8 cellular contexts compared by ENCODE assay signal in genomic region chr7:100673942-100674431, GRCh38. TPM values are rescaled to one million over a fixed set of nuclear protein-coding genes. Genes with fewer than 3 reads are reported as not detected.
DNase-seq lines count a peak whose midpoint lies in the region; ATAC-seq, FAIRE-seq and TF ChIP-seq lines count a peak whose summit lies in the region.

No MANE protein-coding gene starts in this region.

- intact Hi-C loops in HepG2 (cut with micrococcal nuclease; ENCODE audit: unreplicated experiment), result loop anchor here (1.0 to 2.0 kb wide), 3 partner anchors 17 to 51 kb away; no protein-coding TSS in a partner anchor

- H3K4me1 Mint-ChIP-seq in stimulated activated naive CD8-positive, alpha-beta T cell treated with anti-CD3 and anti-CD28 coated beads, Interleukin-15, amount 100 ng/mL, for 72 hours, result peaks cover 31% of the 10 kb centered on the region

- H2AFZ ChIP-seq in HepG2 (ENCODE audit: low read length), result no peak overlapping the region

- H3K4me3 Mint-ChIP-seq in stimulated activated naive CD8-positive, alpha-beta T cell treated with anti-CD3 and anti-CD28 coated beads, Interleukin-15, amount 100 ng/mL, for 72 hours, result peak overlapping the region; percentile 90 to 91

- H4K20me1 ChIP-seq in HepG2 (ENCODE audit: insufficient read depth, low read length), result peaks cover 8% of the 10 kb centered on the region; the same call in 1 of the 2 replicates

- H3K4me3 ChIP-seq in HepG2 (replicated peaks in 1 of 3; ENCODE audit: insufficient read depth in 1 of 3, low read depth in 2 of 3, low read length in 3 of 3), result peak overlapping the region; percentile 92 to 97 (median 96)

- no peaks in the 10 kb centered on the region for H3K9me3 ChIP-seq in HepG2 (ENCODE audit: low read length)

- H3K9me3 Mint-ChIP-seq in stimulated activated naive CD8-positive, alpha-beta T cell treated with anti-CD3 and anti-CD28 coated beads, Interleukin-15, amount 100 ng/mL, for 72 hours, result no peaks in the 10 kb centered on the region

- TF ChIP-seq POLR2A in HepG2 (IDR thresholded peaks at IDR 0.05; ENCODE audit: insufficient read depth in 1 of 2, low read depth in 2 of 2, low read length in 2 of 2), result no peak

- peaks cover 14 to 22% of the 10 kb centered on the region in 2 experiments; a peak in 4 of 5 replicates for H3K36me3 ChIP-seq in HepG2 (replicated peaks in 1 of 2; ENCODE audit: control insufficient read depth in 1 of 2, insufficient read depth in 2 of 2, low read length in 2 of 2)

- FAIRE-seq in HepG2 (lab: Jason Lieb, UNC), result no peak

- H3K9ac ChIP-seq in HepG2 (ENCODE audit: insufficient read depth, low read depth, low read length), result peak overlapping the region; percentile 93

- no peak for TF ChIP-seq RAD21 in HepG2 (CRISPR knock-in tag; IDR thresholded peaks at IDR 0.05)

- H3K27ac ChIP-seq in caudate nucleus (ENCODE audit: low read depth, low read length) (peak overlapping the region; percentile 89), HepG2 (ENCODE audit: extremely low read length, insufficient read depth, low read length) (peak overlapping the region; percentile 63)

- in situ Hi-C loops in HepG2 (cut with HindIII; ENCODE audit: extremely low pct_ligation_motif_present, low pct_unique_long_range_greater_than_20kb), result no loop called here

- no peaks in the 10 kb centered on the region for H3K27me3 Mint-ChIP-seq in stimulated activated naive CD8-positive, alpha-beta T cell treated with anti-CD3 and anti-CD28 coated beads, Interleukin-15, amount 100 ng/mL, for 72 hours

- H3K27me3 ChIP-seq in HepG2 (ENCODE audit: control insufficient read depth in 1 of 2, insufficient read depth in 2 of 2, low read length in 2 of 2), result peaks cover 0 to 4% of the 10 kb centered on the region in 2 experiments; a peak in 2 of 5 replicates

- CTCF ChIA-PET in HepG2 (lab: Yijun Ruan, JAX; ENCODE audit: low intra/inter-chr PET ratio, low total read pairs), result no interaction called here

- DNase-seq in COR-L47 (lab: John Stamatoyannopoulos, UW), result peak; percentile 59
- DNase-seq in caudate nucleus (lab: John Stamatoyannopoulos, UW), result peak in 16 of 61 donors; percentile 30 to 73 (median 56)
- DNase-seq in HepG2 (ENCODE audit: low spot score), result no peak
- no peak for DNase-seq in stimulated activated naive CD8-positive, alpha-beta T cell treated with anti-CD3 and anti-CD28 coated beads, Interleukin-15, amount 100 ng/mL, for 72 hours

- peaks cover 24% of the 10 kb centered on the region for H3K4me1 ChIP-seq in HepG2 (ENCODE audit: insufficient read depth, low read length)

- peak overlapping the region; percentile 95 to 96 for H3K27ac Mint-ChIP-seq in stimulated activated naive CD8-positive, alpha-beta T cell treated with anti-CD3 and anti-CD28 coated beads, Interleukin-15, amount 100 ng/mL, for 72 hours

- peak overlapping the region; percentile 78 for H3K4me2 ChIP-seq in HepG2 (ENCODE audit: low read depth, low read length)

- WGBS in HepG2 (ENCODE audit: low lambda C conversion rate), result 0% methylated on average over 20 of the region's 35 CpGs

- no peak for TF ChIP-seq EP300 in HepG2 (IDR thresholded peaks at IDR 0.05; ENCODE audit: low read depth in 2 of 2, low read length in 2 of 2)
- no peak for TF ChIP-seq EP300 in HepG2 (CRISPR knock-in tag; IDR thresholded peaks at IDR 0.05; ENCODE audit: borderline replicate concordance)

- ATAC-seq in HG02642 (IDR thresholded peaks at IDR 0.05; ENCODE audit: poor library complexity, unreplicated experiment), result peak; percentile 6
- 0 out of 3 replicates have a peak, but pooled peaks have one; percentile 2 for ATAC-seq in SK-N-SH treated with all-trans-retinoic acid at 6 μM for 48 hours
- ATAC-seq in HepG2, result 0 out of 3 replicates have a peak, but pooled peaks have one; percentile 3
- no peak for ATAC-seq in stimulated activated naive CD8-positive, alpha-beta T cell treated with anti-CD3 and anti-CD28 coated beads, Interleukin-15, amount 100 ng/mL, for 72 hours
- ATAC-seq in GM19463 (IDR thresholded peaks at IDR 0.05; ENCODE audit: unreplicated experiment), result no peak
- ATAC-seq in HG02798 (IDR thresholded peaks at IDR 0.05; ENCODE audit: poor library complexity, unreplicated experiment), result no peak

- no TSS peak for BruUV-seq in HepG2 (replicated peaks; lab: Mats Ljungman, UMichigan)

- peaks cover 9% of the 10 kb centered on the region for H3K79me2 ChIP-seq in HepG2 (ENCODE audit: insufficient read depth, low read length)

- POLR2A ChIA-PET in HepG2 (lab: Yijun Ruan, JAX), result interaction anchor here (0.6 to 1.4 kb wide), 2 partner anchors 31 to 32 kb away, joined by 4 read pairs; partner anchors contain the start of gene POP7

- no peak for TF ChIP-seq CTCF in HepG2 (CRISPR knock-in tag; IDR thresholded peaks at IDR 0.05)

RNA-seq across cellular contexts. Expression of gene GNB2, which starts 0.4 kb away (rescaled TPM):
- total RNA-seq in HepG2 (2016; rRNA removed; fragmentation: Illumina TruSeq; extraction: Trizol), result 48.3 and 64.3 TPM in 2 replicates
- total RNA-seq in HepG2 (2016; cell fraction: cytosol; rRNA removed; fragmentation: Illumina TruSeq; extraction: Trizol; ENCODE audit: low read depth), result 84.0 and 90.3 TPM in 2 replicates
- 51.7 and 55.9 TPM in 2 replicates for total RNA-seq in HepG2 (2016; cell fraction: insoluble cytoplasmic fraction; rRNA removed; fragmentation: Illumina TruSeq; extraction: Trizol)
- 95.7 and 129 TPM in 2 replicates for total RNA-seq in HepG2 (2016; cell fraction: membrane; rRNA removed; fragmentation: Illumina TruSeq; extraction: Trizol)
- 30.4 and 32.6 TPM in 2 replicates for total RNA-seq in HepG2 (2016; cell fraction: nucleus; rRNA removed; fragmentation: Illumina TruSeq; extraction: Trizol)
- polyA plus RNA-seq in HepG2 (2011; rRNA removed), result 67.1 and 82.0 TPM in 2 replicates
- 69.6 and 88.5 TPM in 2 replicates for polyA plus RNA-seq in HepG2 (2011; cell fraction: cytosol; rRNA removed)
- polyA plus RNA-seq in HepG2 (2011; cell fraction: nucleus; rRNA removed), result 82.9 and 91.9 TPM in 2 replicates
- 80.2 and 110 TPM in 2 replicates for polyA plus RNA-seq in HepG2 (2012)
- polyA plus RNA-seq in HepG2 (2016; cell fraction: cytosol; fragmentation: Illumina TruSeq; extraction: Trizol; ENCODE audit: low read depth), result 141 and 174 TPM in 2 replicates
- 105 and 126 TPM in 2 replicates for polyA plus RNA-seq in HepG2 (2016; cell fraction: insoluble cytoplasmic fraction; fragmentation: Illumina TruSeq; extraction: Trizol; ENCODE audit: low read depth)
- 137 and 159 TPM in 2 replicates for polyA plus RNA-seq in HepG2 (2016; cell fraction: membrane; fragmentation: Illumina TruSeq; extraction: Trizol; ENCODE audit: low read depth)
- polyA plus RNA-seq in HepG2 (2016; cell fraction: nucleus; fragmentation: Illumina TruSeq; extraction: Trizol; ENCODE audit: insufficient read depth, low read depth), result 84.9 and 92.0 TPM in 2 replicates
- 104 and 125 TPM in 2 replicates for polyA minus RNA-seq in HepG2 (2011; rRNA and poly(A)+ RNA removed; ENCODE audit: low replicate concordance)
- 35.2 and 43.4 TPM in 2 replicates for polyA minus RNA-seq in HepG2 (2011; cell fraction: cytosol; rRNA and poly(A)+ RNA removed)
- polyA minus RNA-seq in HepG2 (2011; cell fraction: nucleus; rRNA and poly(A)+ RNA removed), result 10.0 and 11.4 TPM in 2 replicates

RNA-seq across cellular contexts. Expression of gene ACTL6B, which starts 17.7 kb away (rescaled TPM):
- total RNA-seq in HepG2 (2016; rRNA removed; fragmentation: Illumina TruSeq; extraction: Trizol), result not detected in 2 replicates
- total RNA-seq in HepG2 (2016; cell fraction: cytosol; rRNA removed; fragmentation: Illumina TruSeq; extraction: Trizol; ENCODE audit: low read depth), result not detected in 2 replicates
- total RNA-seq in HepG2 (2016; cell fraction: insoluble cytoplasmic fraction; rRNA removed; fragmentation: Illumina TruSeq; extraction: Trizol), result not detected in 2 replicates
- not detected in 2 replicates for total RNA-seq in HepG2 (2016; cell fraction: membrane; rRNA removed; fragmentation: Illumina TruSeq; extraction: Trizol)
- total RNA-seq in HepG2 (2016; cell fraction: nucleus; rRNA removed; fragmentation: Illumina TruSeq; extraction: Trizol), result not detected in 2 replicates
- polyA plus RNA-seq in HepG2 (2011; rRNA removed), result not detected in 2 replicates
- not detected in 2 replicates for polyA plus RNA-seq in HepG2 (2011; cell fraction: cytosol; rRNA removed)
- polyA plus RNA-seq in HepG2 (2011; cell fraction: nucleus; rRNA removed), result not detected in 2 replicates
- polyA plus RNA-seq in HepG2 (2012), result not detected in 2 replicates
- not detected in 2 replicates for polyA plus RNA-seq in HepG2 (2016; cell fraction: cytosol; fragmentation: Illumina TruSeq; extraction: Trizol; ENCODE audit: low read depth)
- polyA plus RNA-seq in HepG2 (2016; cell fraction: insoluble cytoplasmic fraction; fragmentation: Illumina TruSeq; extraction: Trizol; ENCODE audit: low read depth), result not detected in 2 replicates
- not detected in 2 replicates for polyA plus RNA-seq in HepG2 (2016; cell fraction: membrane; fragmentation: Illumina TruSeq; extraction: Trizol; ENCODE audit: low read depth)
- polyA plus RNA-seq in HepG2 (2016; cell fraction: nucleus; fragmentation: Illumina TruSeq; extraction: Trizol; ENCODE audit: insufficient read depth, low read depth), result not detected in 2 replicates
- polyA minus RNA-seq in HepG2 (2011; rRNA and poly(A)+ RNA removed; ENCODE audit: low replicate concordance), result not detected in 2 replicates
- polyA minus RNA-seq in HepG2 (2011; cell fraction: cytosol; rRNA and poly(A)+ RNA removed), result not detected in 2 replicates
- polyA minus RNA-seq in HepG2 (2011; cell fraction: nucleus; rRNA and poly(A)+ RNA removed), result not detected in 2 replicates

RNA-seq across cellular contexts. Expression of gene GIGYF1, which starts 20.1 kb away (rescaled TPM):
- total RNA-seq in HepG2 (2016; rRNA removed; fragmentation: Illumina TruSeq; extraction: Trizol), result 6.4 and 16.1 TPM in 2 replicates
- 1.1 TPM in 2 replicates for total RNA-seq in HepG2 (2016; cell fraction: cytosol; rRNA removed; fragmentation: Illumina TruSeq; extraction: Trizol; ENCODE audit: low read depth)
- total RNA-seq in HepG2 (2016; cell fraction: insoluble cytoplasmic fraction; rRNA removed; fragmentation: Illumina TruSeq; extraction: Trizol), result 5.2 and 15.6 TPM in 2 replicates
- 2.5 and 3.1 TPM in 2 replicates for total RNA-seq in HepG2 (2016; cell fraction: membrane; rRNA removed; fragmentation: Illumina TruSeq; extraction: Trizol)
- total RNA-seq in HepG2 (2016; cell fraction: nucleus; rRNA removed; fragmentation: Illumina TruSeq; extraction: Trizol), result 20.9 and 26.7 TPM in 2 replicates
- polyA plus RNA-seq in HepG2 (2011; rRNA removed), result 7.6 and 10.2 TPM in 2 replicates
- polyA plus RNA-seq in HepG2 (2011; cell fraction: cytosol; rRNA removed), result 2.9 and 4.4 TPM in 2 replicates
- 109 and 136 TPM in 2 replicates for polyA plus RNA-seq in HepG2 (2011; cell fraction: nucleus; rRNA removed)
- polyA plus RNA-seq in HepG2 (2012), result 14.6 and 15.7 TPM in 2 replicates
- polyA plus RNA-seq in HepG2 (2016; cell fraction: cytosol; fragmentation: Illumina TruSeq; extraction: Trizol; ENCODE audit: low read depth), result 0.49 and 0.50 TPM in 2 replicates
- polyA plus RNA-seq in HepG2 (2016; cell fraction: insoluble cytoplasmic fraction; fragmentation: Illumina TruSeq; extraction: Trizol; ENCODE audit: low read depth), result 4.7 and 6.6 TPM in 2 replicates
- polyA plus RNA-seq in HepG2 (2016; cell fraction: membrane; fragmentation: Illumina TruSeq; extraction: Trizol; ENCODE audit: low read depth), result 1.2 and 1.8 TPM in 2 replicates
- 82.9 and 91.2 TPM in 2 replicates for polyA plus RNA-seq in HepG2 (2016; cell fraction: nucleus; fragmentation: Illumina TruSeq; extraction: Trizol; ENCODE audit: insufficient read depth, low read depth)
- polyA minus RNA-seq in HepG2 (2011; rRNA and poly(A)+ RNA removed; ENCODE audit: low replicate concordance), result 10.8 and 12.0 TPM in 2 replicates
- polyA minus RNA-seq in HepG2 (2011; cell fraction: cytosol; rRNA and poly(A)+ RNA removed), result 5.3 and 5.8 TPM in 2 replicates
- polyA minus RNA-seq in HepG2 (2011; cell fraction: nucleus; rRNA and poly(A)+ RNA removed), result 29.1 and 35.3 TPM in 2 replicates

RNA-seq across cellular contexts. Expression of gene POP7, which starts 31.9 kb away (rescaled TPM):
- 91.1 and 91.5 TPM in 2 replicates for total RNA-seq in HepG2 (2016; rRNA removed; fragmentation: Illumina TruSeq; extraction: Trizol)
- total RNA-seq in HepG2 (2016; cell fraction: cytosol; rRNA removed; fragmentation: Illumina TruSeq; extraction: Trizol; ENCODE audit: low read depth), result 80.9 and 134 TPM in 2 replicates
- 88.0 and 96.3 TPM in 2 replicates for total RNA-seq in HepG2 (2016; cell fraction: insoluble cytoplasmic fraction; rRNA removed; fragmentation: Illumina TruSeq; extraction: Trizol)
- total RNA-seq in HepG2 (2016; cell fraction: membrane; rRNA removed; fragmentation: Illumina TruSeq; extraction: Trizol), result 82.0 and 130 TPM in 2 replicates
- 30.9 and 33.0 TPM in 2 replicates for total RNA-seq in HepG2 (2016; cell fraction: nucleus; rRNA removed; fragmentation: Illumina TruSeq; extraction: Trizol)
- polyA plus RNA-seq in HepG2 (2011; rRNA removed), result 63.9 and 70.6 TPM in 2 replicates
- 59.0 and 91.7 TPM in 2 replicates for polyA plus RNA-seq in HepG2 (2011; cell fraction: cytosol; rRNA removed)
- polyA plus RNA-seq in HepG2 (2011; cell fraction: nucleus; rRNA removed), result 30.7 and 33.6 TPM in 2 replicates
- polyA plus RNA-seq in HepG2 (2012), result 35.3 and 43.7 TPM in 2 replicates
- 72.9 and 135 TPM in 2 replicates for polyA plus RNA-seq in HepG2 (2016; cell fraction: cytosol; fragmentation: Illumina TruSeq; extraction: Trizol; ENCODE audit: low read depth)
- polyA plus RNA-seq in HepG2 (2016; cell fraction: insoluble cytoplasmic fraction; fragmentation: Illumina TruSeq; extraction: Trizol; ENCODE audit: low read depth), result 95.2 and 106 TPM in 2 replicates
- polyA plus RNA-seq in HepG2 (2016; cell fraction: membrane; fragmentation: Illumina TruSeq; extraction: Trizol; ENCODE audit: low read depth), result 75.0 and 120 TPM in 2 replicates
- polyA plus RNA-seq in HepG2 (2016; cell fraction: nucleus; fragmentation: Illumina TruSeq; extraction: Trizol; ENCODE audit: insufficient read depth, low read depth), result 59.0 and 71.0 TPM in 2 replicates
- polyA minus RNA-seq in HepG2 (2011; rRNA and poly(A)+ RNA removed; ENCODE audit: low replicate concordance), result 32.0 and 34.2 TPM in 2 replicates
- 21.5 and 21.6 TPM in 2 replicates for polyA minus RNA-seq in HepG2 (2011; cell fraction: cytosol; rRNA and poly(A)+ RNA removed)
- 4.5 and 5.0 TPM in 2 replicates for polyA minus RNA-seq in HepG2 (2011; cell fraction: nucleus; rRNA and poly(A)+ RNA removed)

RNA-seq across cellular contexts. Expression of gene TFR2, which starts 32.6 kb away (rescaled TPM):
- total RNA-seq in HepG2 (2016; rRNA removed; fragmentation: Illumina TruSeq; extraction: Trizol), result 12.5 and 36.9 TPM in 2 replicates
- 3.4 and 5.6 TPM in 2 replicates for total RNA-seq in HepG2 (2016; cell fraction: cytosol; rRNA removed; fragmentation: Illumina TruSeq; extraction: Trizol; ENCODE audit: low read depth)
- total RNA-seq in HepG2 (2016; cell fraction: insoluble cytoplasmic fraction; rRNA removed; fragmentation: Illumina TruSeq; extraction: Trizol), result 10.1 and 35.7 TPM in 2 replicates
- total RNA-seq in HepG2 (2016; cell fraction: membrane; rRNA removed; fragmentation: Illumina TruSeq; extraction: Trizol), result 8.2 and 10.4 TPM in 2 replicates
- 34.2 and 34.9 TPM in 2 replicates for total RNA-seq in HepG2 (2016; cell fraction: nucleus; rRNA removed; fragmentation: Illumina TruSeq; extraction: Trizol)
- polyA plus RNA-seq in HepG2 (2011; rRNA removed), result 64.2 and 122 TPM in 2 replicates
- 55.9 and 57.8 TPM in 2 replicates for polyA plus RNA-seq in HepG2 (2011; cell fraction: cytosol; rRNA removed)
- 182 and 193 TPM in 2 replicates for polyA plus RNA-seq in HepG2 (2011; cell fraction: nucleus; rRNA removed)
- polyA plus RNA-seq in HepG2 (2012), result 111 and 151 TPM in 2 replicates
- 4.2 and 4.6 TPM in 2 replicates for polyA plus RNA-seq in HepG2 (2016; cell fraction: cytosol; fragmentation: Illumina TruSeq; extraction: Trizol; ENCODE audit: low read depth)
- polyA plus RNA-seq in HepG2 (2016; cell fraction: insoluble cytoplasmic fraction; fragmentation: Illumina TruSeq; extraction: Trizol; ENCODE audit: low read depth), result 11.4 and 13.6 TPM in 2 replicates
- polyA plus RNA-seq in HepG2 (2016; cell fraction: membrane; fragmentation: Illumina TruSeq; extraction: Trizol; ENCODE audit: low read depth), result 6.6 and 6.9 TPM in 2 replicates
- polyA plus RNA-seq in HepG2 (2016; cell fraction: nucleus; fragmentation: Illumina TruSeq; extraction: Trizol; ENCODE audit: insufficient read depth, low read depth), result 79.8 and 81.7 TPM in 2 replicates
- polyA minus RNA-seq in HepG2 (2011; rRNA and poly(A)+ RNA removed; ENCODE audit: low replicate concordance), result 17.0 and 39.6 TPM in 2 replicates
- polyA minus RNA-seq in HepG2 (2011; cell fraction: cytosol; rRNA and poly(A)+ RNA removed), result 14.2 and 31.8 TPM in 2 replicates
- 27.4 and 31.8 TPM in 2 replicates for polyA minus RNA-seq in HepG2 (2011; cell fraction: nucleus; rRNA and poly(A)+ RNA removed)

Comparison
In these comparisons a context has a peak if more than half of its experiments do, and no peak if none do; other contexts are left out.
1. ATAC-seq: peak in HG02642 (single experiment), SK-N-SH treated with all-trans-retinoic acid at 6 μM for 48 hours (single experiment) and HepG2 (single experiment); none in stimulated activated naive CD8-positive, alpha-beta T cell treated with anti-CD3 and anti-CD28 coated beads, Interleukin-15, amount 100 ng/mL, for 72 hours (single experiment), GM19463 (single experiment) and HG02798 (single experiment).